ENCODE assay signal across 8 cellular contexts in the genomic region with DNA sequence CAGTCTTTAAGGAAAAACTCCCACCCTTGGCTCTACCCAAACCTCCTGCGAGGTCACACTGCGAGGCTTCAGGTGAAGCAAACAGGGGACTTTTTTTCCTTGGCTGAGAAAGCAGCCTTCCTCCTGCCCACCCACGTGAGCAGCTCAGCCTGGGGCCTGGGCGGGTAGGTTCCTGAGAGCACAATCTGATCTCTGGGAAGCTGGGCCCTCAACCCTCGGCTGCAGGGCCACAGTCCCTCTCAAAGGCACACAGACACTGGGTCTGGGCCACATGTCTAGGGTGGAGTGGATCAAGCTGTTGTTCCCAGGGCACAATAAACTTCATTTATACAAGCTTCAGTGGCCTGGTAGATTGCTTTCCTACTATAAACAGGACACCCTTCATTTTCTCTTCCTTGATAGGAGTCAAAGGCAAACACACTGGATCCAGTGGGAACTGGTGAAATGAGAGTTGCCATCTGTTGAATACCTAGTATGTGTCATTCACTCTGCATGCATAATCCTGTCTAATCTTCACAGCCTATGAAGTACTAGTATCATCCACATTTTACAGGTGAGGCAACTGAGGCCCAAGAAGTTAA. TPM values are rescaled to one million over a fixed set of nuclear protein-coding genes. Genes with fewer than 3 reads are reported as not detected.
DNase-seq lines count a peak whose midpoint lies in the region; ATAC-seq lines count a peak whose summit lies in the region.

No MANE protein-coding gene starts in this region.

- no peaks in the 10 kb centered on the region for H3K27me3 Mint-ChIP-seq in central memory CD8-positive, alpha-beta T cell

- H3K9ac ChIP-seq in Karpas-422 (ENCODE audit: low read length) = peak overlapping the region; percentile 93
- H3K9ac ChIP-seq in muscle layer of colon (ENCODE audit: low read length) = peak overlapping the region; percentile 78

- peaks cover 73% of the 10 kb centered on the region for H4K20me1 ChIP-seq in Karpas-422 (ENCODE audit: insufficient read depth, low read depth, low read length)

- H3K27ac ChIP-seq in Karpas-422 (ENCODE audit: low read length) (peak overlapping the region; percentile 89), muscle layer of colon (ENCODE audit: low read depth, low read length) (peak overlapping the region; percentile 82)

- peaks cover 95% of the 10 kb centered on the region for H3K79me2 ChIP-seq in Karpas-422 (ENCODE audit: low read length)

- H3K9me3 ChIP-seq in Karpas-422 (ENCODE audit: low read length) (no peaks in the 10 kb centered on the region), muscle layer of colon (ENCODE audit: low read length) (no peaks in the 10 kb centered on the region)

- H3K36me3 ChIP-seq in Karpas-422 (ENCODE audit: insufficient read depth, low read length) (no peaks in the 10 kb centered on the region), muscle layer of colon (ENCODE audit: insufficient read depth, low read length) (no peaks in the 10 kb centered on the region)

- DNase-seq in CD1c-positive myeloid dendritic cell (ENCODE audit: extremely low spot score) (peak; percentile 46), Karpas-422 (peak; percentile 65), T-helper 9 cell (no peak), H4 (ENCODE audit: low spot score) (no peak)
- no peak for DNase-seq in central memory CD8-positive, alpha-beta T cell (ENCODE audit: low spot score in 2 of 2)

- peak overlapping the region; percentile 82 for H3K4me3 ChIP-seq in Karpas-422 (ENCODE audit: low read length)
- peak overlapping the region in 1 of 2 donors; percentile 67 for H3K4me3 ChIP-seq in muscle layer of colon (ENCODE audit: low read depth in 1 of 2, low read length in 2 of 2)

- no peaks in the 10 kb centered on the region for H3K9me2 ChIP-seq in Karpas-422 (replicated peaks; ENCODE audit: insufficient read depth, low read length)

- H3K4me2 ChIP-seq in Karpas-422 (ENCODE audit: low read depth, low read length, poor library complexity, severe bottlenecking) = peak overlapping the region; percentile 95

- no peak overlapping the region for H2AFZ ChIP-seq in Karpas-422 (ENCODE audit: low read length)

- H3K9me3 Mint-ChIP-seq in central memory CD8-positive, alpha-beta T cell = no peaks in the 10 kb centered on the region

- peak overlapping the region; percentile 89 for H3K4me3 Mint-ChIP-seq in central memory CD8-positive, alpha-beta T cell

- H3K4me1 ChIP-seq in Karpas-422 (ENCODE audit: low read length) (peaks cover 89% of the 10 kb centered on the region), muscle layer of colon (ENCODE audit: insufficient read depth, low read length) (peaks cover 82% of the 10 kb centered on the region)

- no peak for ATAC-seq in central memory CD8-positive, alpha-beta T cell (replicated peaks; ENCODE audit: extremely low read depth, poor library complexity, severe bottlenecking)
- no peak for ATAC-seq in HG03520 (IDR thresholded peaks at IDR 0.05; ENCODE audit: unreplicated experiment)
- ATAC-seq in HG02571 (IDR thresholded peaks at IDR 0.05; ENCODE audit: unreplicated experiment) = no peak

- peaks cover 88% of the 10 kb centered on the region for H3K4me1 Mint-ChIP-seq in central memory CD8-positive, alpha-beta T cell

- H3K27me3 ChIP-seq in Karpas-422 (ENCODE audit: low read length) (no peaks in the 10 kb centered on the region), muscle layer of colon (ENCODE audit: control insufficient read depth in 1 of 2, insufficient read depth in 2 of 2, low read length in 2 of 2) (no peaks in the 10 kb centered on the region)

- peaks cover 30% of the 10 kb centered on the region for H3K36me3 Mint-ChIP-seq in central memory CD8-positive, alpha-beta T cell (ENCODE audit: insufficient read depth)

- H3K27ac Mint-ChIP-seq in central memory CD8-positive, alpha-beta T cell (ENCODE audit: low read depth) = peak overlapping the region; percentile 98

RNA-seq across cellular contexts. Expression of gene PNMA1, which starts 41.3 kb away (rescaled TPM):
- 7.4 and 7.7 TPM in 2 replicates for total RNA-seq in Karpas-422 (2014; rRNA removed; shearing (Covaris generic); ENCODE audit: low replicate concordance)
- 12.9 and 14.0 TPM in 2 replicates for total RNA-seq in H4 (2014; rRNA removed; shearing (Covaris generic))

Comparison
In these comparisons a context has a peak if more than half of its experiments do, and no peak if none do; other contexts are left out.
1. DNase-seq: peak in CD1c-positive myeloid dendritic cell (single experiment) and Karpas-422 (single experiment); none in central memory CD8-positive, alpha-beta T cell (0 of 2), T-helper 9 cell (single experiment) and H4 (single experiment).